In genomic region chr15:40857601-40858351, GRCh38 we compare ENCODE assay signal across 8 cellular contexts. TPM values are rescaled to one million over a fixed set of nuclear protein-coding genes. Genes with fewer than 3 reads are reported as not detected.
A peak's percentile ranks its signal among the peaks of the same experiment; 100 is the strongest.
DNase-seq lines count a peak whose midpoint lies in the region; ATAC-seq and TF ChIP-seq lines count a peak whose summit lies in the region.

No MANE protein-coding gene starts in this region.

- no peak for TF ChIP-seq POLR2A in uterus (IDR thresholded peaks at IDR 0.05)

- H3K27ac ChIP-seq in uterus = no peak overlapping the region

- TF ChIP-seq CTCF in progenitor cell of endocrine pancreas (IDR thresholded peaks at IDR 0.05; ENCODE audit: unreplicated experiment) (peak; percentile 93), uterus (IDR thresholded peaks at IDR 0.05) (peak; percentile 84 to 94 (median 90))

- DNase-seq in Ammon's horn (ENCODE audit: low spot score) (peak; percentile 69), M059J (ENCODE audit: low read depth) (peak; percentile 63), head of caudate nucleus (peak; percentile 49 to 89 (median 74)), progenitor cell of endocrine pancreas (ENCODE audit: low spot score, unreplicated experiment) (peak; percentile 89), uterus (peak; percentile 57 to 76)
- peak; percentile 79 to 94 for DNase-seq in activated naive CD4-positive, alpha-beta T cell treated with anti-CD3 and anti-CD28 coated beads, Interleukin-2, amount 50 U/mL, for 72 hours (ENCODE audit: low spot score in 2 of 2)

- H3K27me3 Mint-ChIP-seq in progenitor cell of endocrine pancreas = no peaks in the 10 kb centered on the region

- H3K4me3 ChIP-seq in uterus = no peak overlapping the region

- no peaks in the 10 kb centered on the region for H3K9me3 Mint-ChIP-seq in activated naive CD4-positive, alpha-beta T cell treated with anti-CD3 and anti-CD28 coated beads, Interleukin-2, amount 50 U/mL, for 72 hours
- no peaks in the 10 kb centered on the region for H3K9me3 Mint-ChIP-seq in progenitor cell of endocrine pancreas (ENCODE audit: low read depth)

- peaks cover 17% of the 10 kb centered on the region for H3K4me1 Mint-ChIP-seq in progenitor cell of endocrine pancreas (ENCODE audit: low read depth)

- H3K36me3 ChIP-seq in uterus = no peaks in the 10 kb centered on the region

- ATAC-seq in GM19395 (IDR thresholded peaks at IDR 0.05; ENCODE audit: unreplicated experiment) = peak; percentile 62
- peak; percentile 93 for ATAC-seq in SK-N-SH treated with all-trans-retinoic acid at 6 μM for 48 hours
- peak; percentile 88 for ATAC-seq in activated naive CD4-positive, alpha-beta T cell treated with anti-CD3 and anti-CD28 coated beads, Interleukin-2, amount 50 U/mL, for 72 hours

- intact Hi-C loops in head of caudate nucleus (cut with DNase I) = loop anchor here (2.0 kb wide), 1 partner anchor 35 kb away; no protein-coding TSS in a partner anchor
- intact Hi-C loops in uterus (cut with DNase I; ENCODE audit: low total_unique reads) = no loop called here

- H3K9me3 ChIP-seq in uterus = no peaks in the 10 kb centered on the region

- no peaks in the 10 kb centered on the region for H3K4me1 ChIP-seq in uterus

- H3K27ac Mint-ChIP-seq in activated naive CD4-positive, alpha-beta T cell treated with anti-CD3 and anti-CD28 coated beads, Interleukin-2, amount 50 U/mL, for 72 hours = peak overlapping the region in 1 of 2 donors; percentile 22
- H3K27ac Mint-ChIP-seq in progenitor cell of endocrine pancreas = peak overlapping the region; percentile 97

- H3K36me3 Mint-ChIP-seq in activated naive CD4-positive, alpha-beta T cell treated with anti-CD3 and anti-CD28 coated beads, Interleukin-2, amount 50 U/mL, for 72 hours = no peaks in the 10 kb centered on the region
- H3K36me3 Mint-ChIP-seq in progenitor cell of endocrine pancreas (ENCODE audit: insufficient read depth) = peaks cover 13% of the 10 kb centered on the region

- no peaks in the 10 kb centered on the region for H3K27me3 ChIP-seq in uterus

- no peak overlapping the region for H3K4me3 Mint-ChIP-seq in progenitor cell of endocrine pancreas (ENCODE audit: low read depth)

TF ChIP-seq in SK-N-SH treated with all-trans-retinoic acid at 6 μM for 48 hours, 23 proteins besides CTCF, POLR2A, EP300 and RAD21:
- TF ChIP-seq TOX (CRISPR knock-in tag; IDR thresholded peaks at IDR 0.05; ENCODE audit: borderline replicate concordance) = no peak
- no peak for TF ChIP-seq ZFP30 (CRISPR knock-in tag; IDR thresholded peaks at IDR 0.05)
- TF ChIP-seq GLIS3 (CRISPR knock-in tag; IDR thresholded peaks at IDR 0.05) = no peak
- TF ChIP-seq TSHZ2 (CRISPR knock-in tag; IDR thresholded peaks at IDR 0.05) = no peak
- TF ChIP-seq CSDC2 (CRISPR knock-in tag; IDR thresholded peaks at IDR 0.05) = no peak
- no peak for TF ChIP-seq ZFP3 (CRISPR knock-in tag; IDR thresholded peaks at IDR 0.05)
- TF ChIP-seq BACH2 (CRISPR knock-in tag; IDR thresholded peaks at IDR 0.05; ENCODE audit: borderline replicate concordance) = no peak
- no peak for TF ChIP-seq RARB (CRISPR knock-in tag; IDR thresholded peaks at IDR 0.05)
- no peak for TF ChIP-seq ESRRG (CRISPR knock-in tag; IDR thresholded peaks at IDR 0.05)
- no peak for TF ChIP-seq POU6F1 (CRISPR knock-in tag; IDR thresholded peaks at IDR 0.05; ENCODE audit: borderline replicate concordance, low read depth)
- TF ChIP-seq OSR1 (CRISPR knock-in tag; IDR thresholded peaks at IDR 0.05) = no peak

RNA-seq across cellular contexts. Expression of gene SPINT1, which starts 13.9 kb away (rescaled TPM):
- total RNA-seq in M059J (2014; rRNA removed; shearing (Covaris generic)) = 8.3 and 15.5 TPM in 2 replicates
- total RNA-seq in activated naive CD4-positive, alpha-beta T cell treated with anti-CD3 and anti-CD28 coated beads, Interleukin-2, amount 50 U/mL, for 72 hours = 1 to 10 TPM; 6.9 to 10.0 TPM
- total RNA-seq in progenitor cell of endocrine pancreas = 213 and 217 TPM in 2 replicates
- 10 to 100 TPM in 1 of 4 donors, 1 to 10 TPM in 2, not detected in 1; 2.0 to 38.1 (median 2.3) TPM for total RNA-seq in uterus

RNA-seq across cellular contexts. Expression of gene RHOV, which starts 16.3 kb away (rescaled TPM):
- total RNA-seq in M059J (2014; rRNA removed; shearing (Covaris generic)) = 0.12 TPM in 1 of 2 replicates, not detected in the other
- total RNA-seq in activated naive CD4-positive, alpha-beta T cell treated with anti-CD3 and anti-CD28 coated beads, Interleukin-2, amount 50 U/mL, for 72 hours = under 1 TPM in 1 of 2 donors, not detected in 1; 0.72 TPM
- total RNA-seq in progenitor cell of endocrine pancreas (4.4 and 5.1 TPM in 2 replicates), uterus (under 1 TPM in 1 of 4 donors, not detected in 3; 0.76 TPM)

RNA-seq across cellular contexts. Expression of gene PPP1R14D, which starts 29.3 kb away (rescaled TPM):
- total RNA-seq in M059J (2014; rRNA removed; shearing (Covaris generic)) = not detected in 2 replicates
- total RNA-seq in activated naive CD4-positive, alpha-beta T cell treated with anti-CD3 and anti-CD28 coated beads, Interleukin-2, amount 50 U/mL, for 72 hours = not detected
- total RNA-seq in progenitor cell of endocrine pancreas = 0.81 and 1.5 TPM in 2 replicates
- not detected for total RNA-seq in uterus

RNA-seq across cellular contexts. Expression of gene VPS18, which starts 36.5 kb away (rescaled TPM):
- 17.6 and 29.9 TPM in 2 replicates for total RNA-seq in M059J (2014; rRNA removed; shearing (Covaris generic))
- total RNA-seq in activated naive CD4-positive, alpha-beta T cell treated with anti-CD3 and anti-CD28 coated beads, Interleukin-2, amount 50 U/mL, for 72 hours = 1 to 10 TPM; 7.2 to 8.4 TPM
- total RNA-seq in progenitor cell of endocrine pancreas (27.4 and 28.9 TPM in 2 replicates), uterus (10 to 100 TPM in 2 of 4 donors, 1 to 10 TPM in 2; 3.8 to 33.3 (median 17.3) TPM)

RNA-seq across cellular contexts. Expression of gene DNAJC17, which starts 50.5 kb away (rescaled TPM):
- total RNA-seq in M059J (2014; rRNA removed; shearing (Covaris generic)) = 26.1 and 31.5 TPM in 2 replicates
- 10 to 100 TPM; 20.2 to 36.1 TPM for total RNA-seq in activated naive CD4-positive, alpha-beta T cell treated with anti-CD3 and anti-CD28 coated beads, Interleukin-2, amount 50 U/mL, for 72 hours
- total RNA-seq in progenitor cell of endocrine pancreas (41.0 and 43.1 TPM in 2 replicates), uterus (10 to 100 TPM in 3 of 4 donors, 1 to 10 TPM in 1; 6.1 to 79.4 (median 32.5) TPM)
